ENCODE assay signal across 9 cellular contexts in genomic region chr3:196611761-196612483, GRCh38. TPM values are rescaled to one million over a fixed set of nuclear protein-coding genes. Genes with fewer than 3 reads are reported as not detected.
DNase-seq lines count a peak whose midpoint lies in the region; ATAC-seq, FAIRE-seq and TF ChIP-seq lines count a peak whose summit lies in the region.
"Had no signal": no experiment of that assay in that cellular context is flagged by ENCODE, and none has a peak within 500 bp of the region (broad histone marks: within the 10 kb centered on the region; RNA-seq: fewer than 3 reads in every experiment).

No MANE protein-coding gene starts in this region.

- H3K27me3 ChIP-seq in DND-41 (ENCODE audit: insufficient read depth, low read length, poor library complexity) = no peaks in the 10 kb centered on the region
- no peaks in the 10 kb centered on the region for H3K27me3 ChIP-seq in vagina

- peak overlapping the region; percentile 63 for H3K9ac ChIP-seq in DND-41 (ENCODE audit: low read depth, low read length)

- H3K9me3 Mint-ChIP-seq in dendritic cell treated with granulocyte-macrophage colony-stimulating factor and Interleukin-4, amounts not matched to agents 40 ng/mL and 50 ng/mL, for 4 days = no peaks in the 10 kb centered on the region
- no peaks in the 10 kb centered on the region for H3K9me3 Mint-ChIP-seq in natural killer cell

- no peak for FAIRE-seq in frontal cortex (lab: Jason Lieb, UNC)

- DNase-seq in DND-41 (peak; percentile 76), NB4 (ENCODE audit: low read depth) (peak; percentile 86), natural killer cell (no peak), NCI-H2029 (lab: John Stamatoyannopoulos, UW) (no peak), frontal cortex (ENCODE audit: low spot score in 2 of 2) (no peak), vagina (ENCODE audit: extremely low spot score in 2 of 2) (no peak)
- DNase-seq: nucleus accumbens had no signal

- peak overlapping the region; percentile 80 for H3K27ac Mint-ChIP-seq in dendritic cell treated with granulocyte-macrophage colony-stimulating factor and Interleukin-4, amounts not matched to agents 40 ng/mL and 50 ng/mL, for 4 days
- peak overlapping the region; percentile 70 to 79 for H3K27ac Mint-ChIP-seq in natural killer cell

- TF ChIP-seq POLR2A in NB4 (IDR thresholded peaks at IDR 0.05; ENCODE audit: extremely low read depth, insufficient read length) (peak; percentile 46), vagina (IDR thresholded peaks at IDR 0.05) (no peak)

- no peaks in the 10 kb centered on the region for H4K20me1 ChIP-seq in DND-41 (ENCODE audit: insufficient read depth, low read length)

- peaks cover 5% of the 10 kb centered on the region for H3K79me2 ChIP-seq in DND-41 (ENCODE audit: insufficient read depth, low read length)

- no peaks in the 10 kb centered on the region for H3K27me3 Mint-ChIP-seq in dendritic cell treated with granulocyte-macrophage colony-stimulating factor and Interleukin-4, amounts not matched to agents 40 ng/mL and 50 ng/mL, for 4 days
- H3K27me3 Mint-ChIP-seq in natural killer cell (ENCODE audit: low read depth in 2 of 2) = no peaks in the 10 kb centered on the region

- H3K4me1 ChIP-seq in DND-41 (ENCODE audit: insufficient read depth, low read length) (peaks cover 56% of the 10 kb centered on the region), vagina (peaks cover 6% of the 10 kb centered on the region)

- peak overlapping the region; percentile 96 for H3K27ac ChIP-seq in DND-41 (ENCODE audit: low read length)
- no peak overlapping the region for H3K27ac ChIP-seq in vagina

- intact Hi-C loops in dendritic cell treated with granulocyte-macrophage colony-stimulating factor and Interleukin-4, amounts not matched to agents 40 ng/mL and 50 ng/mL, for 4 days (cut with micrococcal nuclease) = no loop called here
- intact Hi-C loops in natural killer cell (cut with micrococcal nuclease) = loop anchor here (2.0 kb wide), 1 partner anchor 29 kb away; no protein-coding TSS in a partner anchor
- intact Hi-C loops in vagina (cut with DNase I) = no loop called here

- H3K9me3 ChIP-seq in DND-41 (ENCODE audit: insufficient read depth, low read length, severe bottlenecking) = no peaks in the 10 kb centered on the region
- H3K9me3 ChIP-seq in vagina = no peaks in the 10 kb centered on the region

- TF ChIP-seq CTCF in DND-41 (IDR thresholded peaks at IDR 0.05; ENCODE audit: borderline replicate concordance, extremely low read depth, low read length, poor library complexity, severe bottlenecking) (no peak), NB4 (IDR thresholded peaks at IDR 0.05; ENCODE audit: low read depth, low read length) (no peak), natural killer cell (IDR thresholded peaks at IDR 0.05) (no peak), vagina (IDR thresholded peaks at IDR 0.05) (no peak)

- peak overlapping the region; percentile 64 for H3K4me2 ChIP-seq in DND-41 (ENCODE audit: insufficient read depth, low read length)

- peak overlapping the region; percentile 58 for H2AFZ ChIP-seq in DND-41 (ENCODE audit: low read depth, low read length)

- peak; percentile 67 for ATAC-seq in DND-41 (ENCODE audit: insufficient read depth, low read depth)
- ATAC-seq in natural killer cell = no peak
- ATAC-seq in GM18867 (IDR thresholded peaks at IDR 0.05; ENCODE audit: unreplicated experiment) = no peak

- H3K4me3 Mint-ChIP-seq in dendritic cell treated with granulocyte-macrophage colony-stimulating factor and Interleukin-4, amounts not matched to agents 40 ng/mL and 50 ng/mL, for 4 days = no peak overlapping the region
- H3K4me3 Mint-ChIP-seq in natural killer cell = peak overlapping the region; percentile 65

- H3K4me1 Mint-ChIP-seq in dendritic cell treated with granulocyte-macrophage colony-stimulating factor and Interleukin-4, amounts not matched to agents 40 ng/mL and 50 ng/mL, for 4 days (ENCODE audit: low read depth) = peaks cover 33% of the 10 kb centered on the region
- H3K4me1 Mint-ChIP-seq in natural killer cell = peaks cover 43 to 45% of the 10 kb centered on the region in 2 donors

- H3K36me3 ChIP-seq in DND-41 (ENCODE audit: insufficient read depth, low read length) (no peaks in the 10 kb centered on the region), vagina (no peaks in the 10 kb centered on the region)

- H3K36me3 Mint-ChIP-seq in dendritic cell treated with granulocyte-macrophage colony-stimulating factor and Interleukin-4, amounts not matched to agents 40 ng/mL and 50 ng/mL, for 4 days (ENCODE audit: low read depth) = no peaks in the 10 kb centered on the region
- H3K36me3 Mint-ChIP-seq in natural killer cell = no peaks in the 10 kb centered on the region

- H3K4me3 ChIP-seq in DND-41 (ENCODE audit: low read depth in 1 of 2, low read length in 2 of 2) (peak overlapping the region in 1 of 2 experiments; percentile 47; a peak in 2 of 4 replicates), NB4 (ENCODE audit: low read depth, low read length) (peak overlapping the region; percentile 42), vagina (no peak overlapping the region)

RNA-seq across cellular contexts. Expression of gene NRROS, which starts 27.6 kb away (rescaled TPM):
- total RNA-seq in natural killer cell (10 to 100 TPM; 32.5 to 56.3 (median 56.2) TPM), frontal cortex (0.82 TPM), vagina (5.4 TPM)

RNA-seq across cellular contexts. Expression of gene FBXO45, which starts 43.5 kb away (rescaled TPM):
- total RNA-seq in natural killer cell (1 to 10 TPM; 3.2 to 7.9 (median 7.8) TPM), frontal cortex (43.6 TPM), vagina (6.6 TPM)

RNA-seq across cellular contexts. Expression of gene WDR53, which starts 43.6 kb away (rescaled TPM):
- total RNA-seq in natural killer cell = 10 to 100 TPM; 13.5 to 16.2 (median 14.7) TPM
- total RNA-seq in frontal cortex = 7.3 TPM
- total RNA-seq in vagina = 13.5 TPM

Comparison
In these comparisons a context has a peak if more than half of its experiments do, and no peak if none do; other contexts are left out.
1. DNase-seq: peak in DND-41 (single experiment) and NB4 (single experiment); none in natural killer cell (single experiment), NCI-H2029 (single experiment), frontal cortex (0 of 2) and vagina (0 of 2).